Comparison of ENCODE assay signal across 9 cellular contexts in genomic region chr2:119431976-119432881, GRCh38. TPM values are rescaled to one million over a fixed set of nuclear protein-coding genes. Genes with fewer than 3 reads are reported as not detected.
DNase-seq lines count a peak whose midpoint lies in the region; ATAC-seq and TF ChIP-seq lines count a peak whose summit lies in the region.
"Had no signal": no experiment of that assay in that cellular context is flagged by ENCODE, and none has a peak within 500 bp of the region (broad histone marks: within the 10 kb centered on the region; RNA-seq: fewer than 3 reads in every experiment).

No MANE protein-coding gene starts in this region.

- peaks cover 58% of the 10 kb centered on the region for H3K27me3 Mint-ChIP-seq in CD8-positive, alpha-beta T cell (ENCODE audit: low read depth)
- H3K27me3 Mint-ChIP-seq in activated naive CD8-positive, alpha-beta T cell treated with anti-CD3 and anti-CD28 coated beads, Interleukin-2, amount 10 ng/mL, durations not matched to agents 7 days and 5 days: peaks cover 58% of the 10 kb centered on the region

- H3K9me3 Mint-ChIP-seq in CD8-positive, alpha-beta T cell: no peaks in the 10 kb centered on the region
- no peaks in the 10 kb centered on the region for H3K9me3 Mint-ChIP-seq in activated naive CD8-positive, alpha-beta T cell treated with anti-CD3 and anti-CD28 coated beads, Interleukin-2, amount 10 ng/mL, durations not matched to agents 7 days and 5 days

- H3K4me1 Mint-ChIP-seq in CD8-positive, alpha-beta T cell (ENCODE audit: low read depth): peaks cover 10% of the 10 kb centered on the region
- H3K4me1 Mint-ChIP-seq in activated naive CD8-positive, alpha-beta T cell treated with anti-CD3 and anti-CD28 coated beads, Interleukin-2, amount 10 ng/mL, durations not matched to agents 7 days and 5 days: peaks cover 3% of the 10 kb centered on the region

- no peak overlapping the region for H3K27ac ChIP-seq in CD8-positive, alpha-beta T cell (ENCODE audit: low read depth, low read length)
- H3K27ac ChIP-seq in iPS-20b (ENCODE audit: low read length) (no peak overlapping the region), skin epidermis (peak overlapping the region in 18 of 21 experiments; percentile 35 to 84 (median 66))
- H3K27ac ChIP-seq: neutrophil had no signal

- no peak for TF ChIP-seq CTCF in CD8-positive, alpha-beta T cell (IDR thresholded peaks at IDR 0.05)

- no peak overlapping the region for H3K4me3 ChIP-seq in CD8-positive, alpha-beta T cell (ENCODE audit: low read depth, low read length)
- H3K4me3 ChIP-seq in iPS-20b (ENCODE audit: low read length) (peak overlapping the region; percentile 90), skin epidermis (peak overlapping the region; percentile 34 to 59 (median 44))

- intact Hi-C loops in CD8-positive, alpha-beta T cell (cut with DNase I, micrococcal nuclease): no loop called here
- intact Hi-C loops in posterior vena cava (cut with DNase I): no loop called here

- no peak for ATAC-seq in CD8-positive, alpha-beta T cell
- peak; percentile 1 for ATAC-seq in HG02588 (IDR thresholded peaks at IDR 0.05; ENCODE audit: unreplicated experiment)
- ATAC-seq in activated naive CD8-positive, alpha-beta T cell treated with anti-CD3 and anti-CD28 coated beads, Interleukin-2, amount 10 ng/mL, durations not matched to agents 7 days and 5 days (ENCODE audit: low read depth): peak; percentile 24

- H3K4me3 Mint-ChIP-seq in CD8-positive, alpha-beta T cell: peak overlapping the region; percentile 68
- peak overlapping the region; percentile 49 for H3K4me3 Mint-ChIP-seq in activated naive CD8-positive, alpha-beta T cell treated with anti-CD3 and anti-CD28 coated beads, Interleukin-2, amount 10 ng/mL, durations not matched to agents 7 days and 5 days

- H3K36me3 ChIP-seq in CD8-positive, alpha-beta T cell (ENCODE audit: insufficient read depth, low read length): no peaks in the 10 kb centered on the region
- no peaks in the 10 kb centered on the region for H3K36me3 ChIP-seq in iPS-20b (ENCODE audit: insufficient read depth, low read depth, low read length)
- H3K36me3 ChIP-seq: neutrophil had no signal

- H3K36me3 Mint-ChIP-seq in CD8-positive, alpha-beta T cell: no peaks in the 10 kb centered on the region
- H3K36me3 Mint-ChIP-seq in activated naive CD8-positive, alpha-beta T cell treated with anti-CD3 and anti-CD28 coated beads, Interleukin-2, amount 10 ng/mL, durations not matched to agents 7 days and 5 days: no peaks in the 10 kb centered on the region

- no peak overlapping the region for H3K27ac Mint-ChIP-seq in CD8-positive, alpha-beta T cell
- no peak overlapping the region for H3K27ac Mint-ChIP-seq in activated naive CD8-positive, alpha-beta T cell treated with anti-CD3 and anti-CD28 coated beads, Interleukin-2, amount 10 ng/mL, durations not matched to agents 7 days and 5 days

- H3K9ac ChIP-seq in iPS-20b (ENCODE audit: low read depth, low read length): peak overlapping the region; percentile 82; the same call in 1 of the 2 replicates

- no peaks in the 10 kb centered on the region for H3K4me1 ChIP-seq in CD8-positive, alpha-beta T cell (ENCODE audit: insufficient read depth, low read length)
- H3K4me1 ChIP-seq in iPS-20b (ENCODE audit: insufficient read depth, low read length): peaks cover 21% of the 10 kb centered on the region

- CTCF ChIA-PET in CD8-positive, alpha-beta T cell (lab: Charles Lee): no interaction called here

- no peaks in the 10 kb centered on the region for H3K9me3 ChIP-seq in CD8-positive, alpha-beta T cell (ENCODE audit: low read length)
- no peaks in the 10 kb centered on the region for H3K9me3 ChIP-seq in iPS-20b (ENCODE audit: insufficient read depth, low read depth, low read length)
- H3K9me3 ChIP-seq: neutrophil had no signal

- DNase-seq in CD8-positive, alpha-beta T cell: no peak
- DNase-seq in activated naive CD8-positive, alpha-beta T cell treated with anti-CD3 and anti-CD28 coated beads, Interleukin-2, amount 10 ng/mL, durations not matched to agents 7 days and 5 days: no peak
- DNase-seq in LoVo (ENCODE audit: low spot score) (no peak), NCI-H187 treated with DMSO at 0.1 percent for 48 hours (lab: John Stamatoyannopoulos, UW) (no peak), posterior vena cava (ENCODE audit: low spot score) (no peak)

- POLR2A ChIA-PET in CD8-positive, alpha-beta T cell (lab: Charles Lee): no interaction called here
- POLR2A ChIA-PET in activated naive CD8-positive, alpha-beta T cell treated with anti-CD3 and anti-CD28 coated beads, Interleukin-2, amount 10 ng/mL, durations not matched to agents 7 days and 5 days (lab: Charles Lee): no interaction called here

- no peaks in the 10 kb centered on the region for H3K27me3 ChIP-seq in CD8-positive, alpha-beta T cell (ENCODE audit: insufficient read depth, low read length)
- peaks cover 20% of the 10 kb centered on the region for H3K27me3 ChIP-seq in iPS-20b (ENCODE audit: insufficient read depth, low read length)

RNA-seq across cellular contexts. Expression of gene TMEM37, which starts 0.6 kb away (rescaled TPM):
- total RNA-seq in CD8-positive, alpha-beta T cell: not detected
- total RNA-seq in activated naive CD8-positive, alpha-beta T cell treated with anti-CD3 and anti-CD28 coated beads, Interleukin-2, amount 10 ng/mL, durations not matched to agents 7 days and 5 days: not detected
- total RNA-seq in posterior vena cava: 1 to 10 TPM; 2.9 to 8.0 TPM

Comparison
In these comparisons a context has a peak if more than half of its experiments do, and no peak if none do; other contexts are left out.
1. H3K27ac ChIP-seq: peak in skin epidermis (18 of 21); none in CD8-positive, alpha-beta T cell (single experiment) and iPS-20b (single experiment).